ENCODE assay signal across 13 cellular contexts in genomic region chr9:92709954-92710353, GRCh38.
"Had no signal": no experiment of that assay in that cellular context is flagged by ENCODE, and none has a peak within 500 bp of the region (broad histone marks: within the 10 kb centered on the region; RNA-seq: fewer than 3 reads in every experiment).

No MANE protein-coding gene starts in this region.

- H3K9me3 Mint-ChIP-seq: activated naive CD8-positive, alpha-beta T cell treated with anti-CD3 and anti-CD28 coated beads, Interleukin-2, amount 10 ng/mL, durations not matched to agents 7 days and 5 days; activated T-cell treated with anti-CD3 and anti-CD28 coated beads, Interleukin-2, amount 50 U/mL, for 24 hours; stimulated activated naive CD8-positive, alpha-beta T cell treated with anti-CD3 and anti-CD28 coated beads, Interleukin-15, amount 100 ng/mL, for 72 hours had no signal

- DNase-seq: activated effector memory CD4-positive, alpha-beta T cell treated with Interleukin-2 at 50 U/mL for 16 hours; activated naive CD8-positive, alpha-beta T cell treated with anti-CD3 and anti-CD28 coated beads, Interleukin-2, amount 10 ng/mL, durations not matched to agents 7 days and 5 days; activated T-cell treated with anti-CD3 and anti-CD28 coated beads, Interleukin-2, amount 50 U/mL, for 24 hours; brain microvascular endothelial cell; dermis blood vessel endothelial cell; hypothalamus; left ventricle myocardium superior; mesendoderm; psoas muscle; right lobe of liver; stimulated activated naive CD8-positive, alpha-beta T cell treated with anti-CD3 and anti-CD28 coated beads, Interleukin-15, amount 100 ng/mL, for 72 hours; testis; upper lobe of left lung had no signal

- H3K4me3 Mint-ChIP-seq: activated naive CD8-positive, alpha-beta T cell treated with anti-CD3 and anti-CD28 coated beads, Interleukin-2, amount 10 ng/mL, durations not matched to agents 7 days and 5 days; activated T-cell treated with anti-CD3 and anti-CD28 coated beads, Interleukin-2, amount 50 U/mL, for 24 hours; stimulated activated naive CD8-positive, alpha-beta T cell treated with anti-CD3 and anti-CD28 coated beads, Interleukin-15, amount 100 ng/mL, for 72 hours had no signal

- H3K27me3 Mint-ChIP-seq: activated naive CD8-positive, alpha-beta T cell treated with anti-CD3 and anti-CD28 coated beads, Interleukin-2, amount 10 ng/mL, durations not matched to agents 7 days and 5 days; activated T-cell treated with anti-CD3 and anti-CD28 coated beads, Interleukin-2, amount 50 U/mL, for 24 hours; stimulated activated naive CD8-positive, alpha-beta T cell treated with anti-CD3 and anti-CD28 coated beads, Interleukin-15, amount 100 ng/mL, for 72 hours had no signal

- H3K27ac Mint-ChIP-seq: activated naive CD8-positive, alpha-beta T cell treated with anti-CD3 and anti-CD28 coated beads, Interleukin-2, amount 10 ng/mL, durations not matched to agents 7 days and 5 days had no signal
